ENCODE assay signal across 21 cellular contexts in genomic region chr22:20561882-20562281, GRCh38. TPM values are rescaled to one million over a fixed set of nuclear protein-coding genes. Genes with fewer than 3 reads are reported as not detected.
DNase-seq lines count a peak whose midpoint lies in the region; ATAC-seq, FAIRE-seq and TF ChIP-seq lines count a peak whose summit lies in the region.
"Had no signal": no experiment of that assay in that cellular context is flagged by ENCODE, and none has a peak within 500 bp of the region (broad histone marks: within the 10 kb centered on the region; RNA-seq: fewer than 3 reads in every experiment).

No MANE protein-coding gene starts in this region.

- no peak overlapping the region for H2BK12ac ChIP-seq in neuronal stem cell (ENCODE audit: low read length)

- FAIRE-seq in K562 (lab: Jason Lieb, UNC), result no peak
- FAIRE-seq: D721Med, GM12891 had no signal

- peaks cover 10% of the 10 kb centered on the region for H3K9me1 ChIP-seq in K562 (ENCODE audit: control insufficient read depth, insufficient read depth, low read length)

- peaks cover 9% of the 10 kb centered on the region for H3K9me3 Mint-ChIP-seq in activated CD4-positive, alpha-beta memory T cell treated with anti-CD3 and anti-CD28 coated beads, Interleukin-2, amount 10 ng/mL, durations not matched to agents 7 days and 5 days
- peaks cover 11% of the 10 kb centered on the region for H3K9me3 Mint-ChIP-seq in activated CD4-positive, alpha-beta memory T cell treated with anti-CD3 and anti-CD28 coated beads for 36 hours
- H3K9me3 Mint-ChIP-seq in CD4-positive, alpha-beta memory T cell, result peaks cover 0 to 12% (median 8%) of the 10 kb centered on the region in 8 donors

- H3K14ac ChIP-seq in neuronal stem cell (ENCODE audit: low read length), result no peak overlapping the region

- H3K18ac ChIP-seq in neuronal stem cell (ENCODE audit: low read length), result no peak overlapping the region

- POLR2A ChIA-PET in activated CD4-positive, alpha-beta memory T cell treated with anti-CD3 and anti-CD28 coated beads, Interleukin-2, amount 10 ng/mL, durations not matched to agents 7 days and 5 days (lab: Charles Lee), result interaction anchor here (1.6 to 27.0 kb wide), 3 partner anchors 9 to 48 kb away, joined by 3 to 396 read pairs (median 320); partner anchors contain the start of gene MED15
- POLR2A ChIA-PET in activated CD4-positive, alpha-beta memory T cell treated with anti-CD3 and anti-CD28 coated beads for 36 hours (lab: Charles Lee), result interaction anchor here (1.3 to 6.4 kb wide), 2 partner anchors 11 to 18 kb away, joined by 3 to 47 read pairs; no protein-coding TSS in a partner anchor
- POLR2A ChIA-PET in CD4-positive, alpha-beta memory T cell (lab: Charles Lee; ENCODE audit: partially characterized antibody), result interaction anchor here (1.6 to 20.7 kb wide), 3 partner anchors 5 to 67 kb away, joined by 4 to 650 read pairs (median 650); no protein-coding TSS in a partner anchor
- POLR2A ChIA-PET in K562 (lab: Yijun Ruan, JAX), result interaction anchor here (0.7 to 68.9 kb wide), 3 partner anchors 8 to 154 kb away, joined by 3 to 1693 read pairs (median 186); partner anchors contain the start of gene MED15

- no peaks in the 10 kb centered on the region for H3K9me3 ChIP-seq in CD4-positive, alpha-beta memory T cell (ENCODE audit: control insufficient read depth in 1 of 2, low read length in 2 of 2)
- no peaks in the 10 kb centered on the region for H3K9me3 ChIP-seq in K562 (replicated peaks; ENCODE audit: control insufficient read depth, insufficient read depth, low read depth, low read length)
- peaks cover 11 to 29% of the 10 kb centered on the region in 2 donors for H3K9me3 ChIP-seq in neuronal stem cell (replicated peaks in 1 of 2; ENCODE audit: control insufficient read depth in 2 of 2, insufficient read depth in 1 of 2, low read depth in 1 of 2, low read length in 2 of 2)

- no peak for TF ChIP-seq CTCF in K562 (IDR thresholded peaks at IDR 0.05 in 2 of 3, conservative IDR thresholded peaks at IDR 0.05 in 1 of 3; ENCODE audit: insufficient read depth in 2 of 3, low read depth in 1 of 3, low read length in 3 of 3)

- TF ChIP-seq EP300 in K562 (IDR thresholded peaks at IDR 0.05; ENCODE audit: low read length), result no peak

- no peak overlapping the region for H2AFZ ChIP-seq in K562 (ENCODE audit: low read depth, low read length)
- H2AFZ ChIP-seq in neuronal stem cell (ENCODE audit: low read length), result no peak overlapping the region
- H2AFZ ChIP-seq: PC-9 had no signal

- no peak overlapping the region for H3K4ac ChIP-seq in neuronal stem cell (ENCODE audit: low read length)

- H2AK5ac ChIP-seq in neuronal stem cell (ENCODE audit: low read depth, low read length), result no peak overlapping the region

- ATAC-seq in K562 (no peak), HG02588 (IDR thresholded peaks at IDR 0.05; ENCODE audit: unreplicated experiment) (no peak)
- ATAC-seq: HCT116 had no signal

- no peak overlapping the region for H3K4me2 ChIP-seq in K562 (ENCODE audit: insufficient read depth, low read length)
- H3K4me2 ChIP-seq in neuronal stem cell (ENCODE audit: insufficient read depth, low read length, poor library complexity, severe bottlenecking), result no peak overlapping the region
- H3K4me2 ChIP-seq: PC-9 had no signal

- H3K4me3 Mint-ChIP-seq in activated CD4-positive, alpha-beta memory T cell treated with anti-CD3 and anti-CD28 coated beads, Interleukin-2, amount 10 ng/mL, durations not matched to agents 7 days and 5 days, result no peak overlapping the region
- H3K4me3 Mint-ChIP-seq in activated CD4-positive, alpha-beta memory T cell treated with anti-CD3 and anti-CD28 coated beads for 36 hours, result no peak overlapping the region
- no peak overlapping the region for H3K4me3 Mint-ChIP-seq in CD4-positive, alpha-beta memory T cell
- H3K4me3 Mint-ChIP-seq: B cell had no signal

- H4K20me1 ChIP-seq in K562 (replicated peaks; ENCODE audit: control insufficient read depth, insufficient read depth, low read length), result peaks cover 26% of the 10 kb centered on the region

- H3K27ac ChIP-seq in CD4-positive, alpha-beta memory T cell (ENCODE audit: low read depth, low read length), result no peak overlapping the region
- H3K27ac ChIP-seq in K562 (ENCODE audit: extremely low read depth, low read depth, low read length) (no peak overlapping the region), neuronal stem cell (replicated peaks; ENCODE audit: low read length) (no peak overlapping the region)
- H3K27ac ChIP-seq: PC-9, SJCRH30 had no signal

- H3K4me1 Mint-ChIP-seq in activated CD4-positive, alpha-beta memory T cell treated with anti-CD3 and anti-CD28 coated beads, Interleukin-2, amount 10 ng/mL, durations not matched to agents 7 days and 5 days, result peaks cover 83% of the 10 kb centered on the region
- H3K4me1 Mint-ChIP-seq in activated CD4-positive, alpha-beta memory T cell treated with anti-CD3 and anti-CD28 coated beads for 36 hours (ENCODE audit: low read depth), result peaks cover 62% of the 10 kb centered on the region
- peaks cover 59 to 90% (median 70%) of the 10 kb centered on the region in 4 donors for H3K4me1 Mint-ChIP-seq in CD4-positive, alpha-beta memory T cell

- TF ChIP-seq RAD21 in K562 (CRISPR knock-in tag; conservative IDR thresholded peaks at IDR 0.05 in 1 of 2, IDR thresholded peaks at IDR 0.05 in 1 of 2), result no peak

- no peak overlapping the region for H2BK5ac ChIP-seq in neuronal stem cell (ENCODE audit: low read length)

- DNase-seq in activated CD4-positive, alpha-beta memory T cell treated with anti-CD3 and anti-CD28 coated beads, Interleukin-2, amount 10 ng/mL, durations not matched to agents 7 days and 5 days, result no peak
- DNase-seq in activated CD4-positive, alpha-beta memory T cell treated with anti-CD3 and anti-CD28 coated beads for 36 hours, result no peak
- DNase-seq in CD4-positive, alpha-beta memory T cell, result no peak
- DNase-seq in K562 (ENCODE audit: extremely low read depth in 1 of 4, low spot score in 3 of 4), result no peak
- no peak for DNase-seq in neuronal stem cell (ENCODE audit: low spot score)
- no peak for DNase-seq in stimulated activated CD4-positive, alpha-beta T cell treated with anti-CD3 and anti-CD28 coated beads, Interleukin-4, amount 100 ng/mL, for 24 hours
- no peak for DNase-seq in NOMO-1 treated with DMSO at 0.1 percent for 48 hours (lab: John Stamatoyannopoulos, UW; ENCODE audit: unreplicated experiment)
- DNase-seq: 8988T, GOT3, KG1, NCI-H1694 treated with DMSO at 0.1 percent for 48 hours, NCI-H2227 treated with DMSO at 0.1 percent for 48 hours, NCI-H510A treated with DMSO at 0.1 percent for 48 hours, NCI-H82, PC-9, SJCRH30 had no signal

- peaks cover 38% of the 10 kb centered on the region for H3K36me3 ChIP-seq in CD4-positive, alpha-beta memory T cell (ENCODE audit: insufficient read depth, low read length)
- H3K36me3 ChIP-seq in K562 (ENCODE audit: control insufficient read depth, insufficient read depth, low read length) (peaks cover 91% of the 10 kb centered on the region), neuronal stem cell (replicated peaks in 1 of 2; ENCODE audit: control insufficient read depth in 2 of 2, insufficient read depth in 2 of 2, low read length in 2 of 2) (peaks cover 36 to 89% of the 10 kb centered on the region in 2 donors)

- peak overlapping the region; percentile 61 for H3K27ac Mint-ChIP-seq in activated CD4-positive, alpha-beta memory T cell treated with anti-CD3 and anti-CD28 coated beads, Interleukin-2, amount 10 ng/mL, durations not matched to agents 7 days and 5 days
- H3K27ac Mint-ChIP-seq in activated CD4-positive, alpha-beta memory T cell treated with anti-CD3 and anti-CD28 coated beads for 36 hours, result no peak overlapping the region
- peak overlapping the region; percentile 43 to 84 (median 57) for H3K27ac Mint-ChIP-seq in CD4-positive, alpha-beta memory T cell
- H3K27ac Mint-ChIP-seq: B cell had no signal

- H3K9ac ChIP-seq in K562 (ENCODE audit: insufficient read depth in 1 of 2, low read depth in 2 of 2, low read length in 2 of 2) (no peak overlapping the region), neuronal stem cell (ENCODE audit: low read depth, low read length, poor library complexity) (no peak overlapping the region)

- WGBS in K562 (ENCODE audit: insufficient coverage, low coverage, missing lambda C conversion rate), result 85% methylated on average over 4 of the region's 4 CpGs
- no CpG with 5 or more reads among the region's 4 CpGs for WGBS in neuronal stem cell (ENCODE audit: extremely low coverage in 2 of 2, insufficient read length in 2 of 2, insufficient replicate concordance in 1 of 2), 2 donors

- no peak overlapping the region for H3K4me3 ChIP-seq in CD4-positive, alpha-beta memory T cell (ENCODE audit: low read length in 2 of 2)
- H3K4me3 ChIP-seq in K562, result no peak overlapping the region
- H3K4me3 ChIP-seq in neuronal stem cell (ENCODE audit: low read length in 2 of 2), result no peak overlapping the region
- H3K4me3 ChIP-seq: PC-9, SJCRH30 had no signal

- in situ Hi-C loops in K562 (cut with MboI), result no loop called here

- no peak for TF ChIP-seq POLR2A in K562 (conservative IDR thresholded peaks at IDR 0.05)

- H3K79me1 ChIP-seq in neuronal stem cell (ENCODE audit: low read depth, low read length), result peaks cover 9% of the 10 kb centered on the region

- H2BK15ac ChIP-seq in neuronal stem cell (ENCODE audit: low read length), result no peak overlapping the region

- H3K23ac ChIP-seq in neuronal stem cell (ENCODE audit: low read depth, low read length, poor library complexity), result no peak overlapping the region

- no peak overlapping the region for H2BK120ac ChIP-seq in neuronal stem cell (ENCODE audit: low read depth, low read length)

- H4K91ac ChIP-seq in neuronal stem cell (ENCODE audit: low read depth, low read length, poor library complexity), result no peak overlapping the region

- intact Hi-C loops in activated CD4-positive, alpha-beta memory T cell treated with anti-CD3 and anti-CD28 coated beads for 36 hours (cut with micrococcal nuclease), result loop anchor here (2.0 kb wide), 1 partner anchor 53 kb away; no protein-coding TSS in a partner anchor
- intact Hi-C loops in CD4-positive, alpha-beta memory T cell (cut with micrococcal nuclease), result no loop called here
- intact Hi-C loops in K562 (cut with micrococcal nuclease), result loop anchor here (5.0 kb wide), 2 partner anchors 140 to 180 kb away; no protein-coding TSS in a partner anchor

- H3K79me2 ChIP-seq in K562 (ENCODE audit: control insufficient read depth, insufficient read depth, low read length), result peaks cover 12% of the 10 kb centered on the region; the same call in 2 of the 3 replicates

- CTCF ChIA-PET in activated CD4-positive, alpha-beta memory T cell treated with anti-CD3 and anti-CD28 coated beads, Interleukin-2, amount 10 ng/mL, durations not matched to agents 7 days and 5 days (lab: Charles Lee), result interaction anchor here (2.2 to 13.9 kb wide), 3 partner anchors 9 to 99 kb away, joined by 6 to 313 read pairs (median 32); no protein-coding TSS in a partner anchor
- CTCF ChIA-PET in activated CD4-positive, alpha-beta memory T cell treated with anti-CD3 and anti-CD28 coated beads for 36 hours (lab: Charles Lee), result interaction anchor here (0.8 to 16.7 kb wide), 3 partner anchors 7 to 53 kb away, joined by 3 to 292 read pairs (median 35); partner anchors contain the start of gene MED15
- CTCF ChIA-PET in CD4-positive, alpha-beta memory T cell (lab: Charles Lee; ENCODE audit: partially characterized antibody), result interaction anchor here (0.9 to 14.7 kb wide), 4 partner anchors 9 to 98 kb away, joined by 4 to 374 read pairs (median 79); partner anchors contain the start of gene MED15
- CTCF ChIA-PET in K562 (lab: Yijun Ruan, JAX; ENCODE audit: low intra/inter-chr PET ratio), result interaction anchor here (0.6 to 1.1 kb wide), 2 partner anchors 35 to 51 kb away, joined by 3 to 4 read pairs; no protein-coding TSS in a partner anchor

- no TSS peak for BruUV-seq in K562 (replicated peaks; lab: Mats Ljungman, UMichigan)

- H3K4me1 ChIP-seq in CD4-positive, alpha-beta memory T cell (ENCODE audit: insufficient read depth, low read length), result peaks cover 77% of the 10 kb centered on the region
- H3K4me1 ChIP-seq in K562 (replicated peaks in 1 of 2; ENCODE audit: control insufficient read depth in 2 of 2, insufficient read depth in 2 of 2, low read length in 2 of 2) (peaks cover 10 to 20% of the 10 kb centered on the region in 2 experiments), neuronal stem cell (ENCODE audit: control insufficient read depth in 2 of 2, insufficient read depth in 1 of 2, low read depth in 1 of 2, low read length in 2 of 2) (no peaks in the 10 kb centered on the region)
- H3K4me1 ChIP-seq: SJCRH30 had no signal

- no peaks in the 10 kb centered on the region for H3K27me3 Mint-ChIP-seq in activated CD4-positive, alpha-beta memory T cell treated with anti-CD3 and anti-CD28 coated beads, Interleukin-2, amount 10 ng/mL, durations not matched to agents 7 days and 5 days
- no peaks in the 10 kb centered on the region for H3K27me3 Mint-ChIP-seq in activated CD4-positive, alpha-beta memory T cell treated with anti-CD3 and anti-CD28 coated beads for 36 hours
- no peaks in the 10 kb centered on the region for H3K27me3 Mint-ChIP-seq in CD4-positive, alpha-beta memory T cell
- H3K27me3 Mint-ChIP-seq: B cell had no signal

- H3K36me3 Mint-ChIP-seq in activated CD4-positive, alpha-beta memory T cell treated with anti-CD3 and anti-CD28 coated beads, Interleukin-2, amount 10 ng/mL, durations not matched to agents 7 days and 5 days (ENCODE audit: low read depth), result peaks cover 87% of the 10 kb centered on the region
- H3K36me3 Mint-ChIP-seq in activated CD4-positive, alpha-beta memory T cell treated with anti-CD3 and anti-CD28 coated beads for 36 hours, result peaks cover 63% of the 10 kb centered on the region
- peaks cover 65 to 77% of the 10 kb centered on the region in 2 donors for H3K36me3 Mint-ChIP-seq in CD4-positive, alpha-beta memory T cell

- H4K8ac ChIP-seq in neuronal stem cell (ENCODE audit: low read depth, low read length), result peak overlapping the region; percentile 25

- no peaks in the 10 kb centered on the region for H3K27me3 ChIP-seq in CD4-positive, alpha-beta memory T cell (ENCODE audit: insufficient read depth, low read length)
- no peaks in the 10 kb centered on the region for H3K27me3 ChIP-seq in K562 (ENCODE audit: control insufficient read depth in 2 of 2, insufficient read depth in 2 of 2, low read length in 2 of 2)
- H3K27me3 ChIP-seq in neuronal stem cell (ENCODE audit: control insufficient read depth in 3 of 3, insufficient read depth in 3 of 3, low read depth in 1 of 3, low read length in 3 of 3), result no peaks in the 10 kb centered on the region
- H3K27me3 ChIP-seq: SJCRH30 had no signal

RNA-seq across cellular contexts. Expression of gene MED15, which starts 54.5 kb away (rescaled TPM):
- 100 to 1,000 TPM; 168 TPM for total RNA-seq in activated CD4-positive, alpha-beta memory T cell treated with anti-CD3 and anti-CD28 coated beads, Interleukin-2, amount 10 ng/mL, durations not matched to agents 7 days and 5 days
- total RNA-seq in activated CD4-positive, alpha-beta memory T cell treated with anti-CD3 and anti-CD28 coated beads for 36 hours, result 10 to 100 TPM; 93.3 to 97.4 TPM
- 100 to 1,000 TPM; 225 to 237 TPM for total RNA-seq in CD4-positive, alpha-beta memory T cell
- 10 to 100 TPM; 15.6 to 86.8 TPM for polyA plus RNA-seq in CD4-positive, alpha-beta memory T cell
- total RNA-seq in K562 (2011; cell fraction: chromatin; rRNA removed; ENCODE audit: low replicate concordance), result 482 and 971 TPM in 2 replicates
- 663 TPM in 2 replicates for total RNA-seq in K562 (2011; cell fraction: nucleolus; rRNA removed)
- total RNA-seq in K562 (2011; cell fraction: nucleoplasm; rRNA removed), result 469 and 476 TPM in 2 replicates
- total RNA-seq in K562 (2014; rRNA removed), result 72.6 and 103 TPM in 2 replicates
- 26.1 and 26.4 TPM in 2 replicates for total RNA-seq in K562 (2014; rRNA removed; fragmentation: Illumina TruSeq; extraction: Trizol)
- 59.2 and 60.1 TPM in 2 replicates for total RNA-seq in K562 (2015; rRNA removed; fragmentation: Illumina TruSeq; extraction: Trizol)
- total RNA-seq in K562 (2021), result 264 and 271 TPM in 2 replicates
- 40.4 and 111 TPM in 2 replicates for polyA plus RNA-seq in K562 (2011; rRNA removed)
- polyA plus RNA-seq in K562 (2011; cell fraction: cytosol; rRNA removed), result 75.5 and 117 TPM in 2 replicates
- polyA plus RNA-seq in K562 (2011; cell fraction: nucleus; rRNA removed), result 369 and 471 TPM in 2 replicates
- polyA plus RNA-seq in K562 (2012), result 148 and 229 TPM in 2 replicates
- 76.0 and 122 TPM in 2 replicates for polyA plus RNA-seq in K562 (2014; fragmentation: Illumina TruSeq; extraction: Trizol)
- 1 to 10 TPM; 4.0 to 5.2 TPM for polyA plus RNA-seq in K562 (2014; fragmentation: Nextera tagmentation; extraction: Ambion mirVana)
- 102 and 130 TPM in 2 replicates for polyA plus RNA-seq in K562 (2014; rRNA removed)
- polyA minus RNA-seq in K562 (2011; rRNA and poly(A)+ RNA removed), result 98.8 and 108 TPM in 2 replicates
- polyA minus RNA-seq in K562 (2011; cell fraction: cytosol; rRNA and poly(A)+ RNA removed), result 188 and 326 TPM in 2 replicates
- 310 and 409 TPM in 2 replicates for polyA minus RNA-seq in K562 (2011; cell fraction: nucleus; rRNA and poly(A)+ RNA removed)
- polyA plus RNA-seq in neuronal stem cell (2013, experiment 1 of 2), result 35.8 TPM
- polyA plus RNA-seq in neuronal stem cell (2013, experiment 2 of 2), result 36.1 TPM
